In the genomic region with DNA sequence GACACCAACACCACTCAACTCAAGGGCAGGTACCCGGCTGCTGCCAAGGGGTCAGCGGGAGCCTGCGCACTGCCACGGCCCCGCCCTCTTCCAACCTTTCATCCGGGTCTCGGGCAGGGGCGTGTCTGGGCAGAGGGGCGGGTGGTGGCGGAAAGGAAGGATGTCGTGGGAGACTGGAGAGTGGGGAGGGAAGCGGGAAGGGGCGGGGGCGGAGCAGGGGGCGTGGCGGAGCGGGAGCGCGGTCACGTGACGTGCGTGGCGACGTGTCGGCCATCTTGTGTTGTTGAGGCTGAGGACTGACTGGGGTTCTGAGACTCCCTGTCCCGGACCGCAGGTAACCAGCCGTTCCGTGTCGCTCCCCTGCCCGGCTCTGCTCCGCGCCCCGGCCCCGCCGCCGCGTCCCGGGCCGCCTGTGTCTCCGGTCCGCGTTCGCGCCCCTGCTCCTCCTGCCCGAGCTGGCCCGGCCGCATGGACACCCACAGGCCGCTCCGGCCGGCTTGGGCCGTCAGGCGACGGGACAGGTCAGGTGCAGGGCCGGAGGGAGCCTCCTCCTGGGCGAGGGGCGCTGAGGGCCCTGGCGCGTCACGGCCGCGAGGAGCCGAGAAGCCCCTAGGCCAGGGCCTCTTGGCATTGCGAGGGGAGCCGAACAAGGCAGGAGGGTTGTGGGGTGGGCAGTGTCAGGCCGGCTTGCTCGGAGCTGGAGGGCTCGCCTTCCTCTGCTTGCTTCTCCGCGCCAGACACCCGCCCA, we compare ENCODE assay signal across 8 cellular contexts. TPM values are rescaled to one million over a fixed set of nuclear protein-coding genes. Genes with fewer than 3 reads are reported as not detected.
A peak's percentile ranks its signal among the peaks of the same experiment; 100 is the strongest.
DNase-seq lines count a peak whose midpoint lies in the region; ATAC-seq and TF ChIP-seq lines count a peak whose summit lies in the region.

Gene GIGYF2 (plus strand): TSS at position 273 of the 748 bp plus-strand sequence. CDS start 37,867 bp downstream, outside the sequence.

- peak within 1 kb of the TSS; percentile 93 to 98 for H3K27ac ChIP-seq in lung (ENCODE audit: low read depth in 1 of 2, low read length in 1 of 2)

- no peak for TF ChIP-seq CTCF in lung (IDR thresholded peaks at IDR 0.05; ENCODE audit: control extremely low read depth, extremely low read depth)

- DNase-seq in COLO668 (lab: John Stamatoyannopoulos, UW; ENCODE audit: unreplicated experiment) (peak; percentile 95), HT1080 (ENCODE audit: low read depth) (peak; percentile 96), NOMO-1 (lab: John Stamatoyannopoulos, UW; ENCODE audit: unreplicated experiment in 2 of 2) (peak; percentile 81 to 97), lung (ENCODE audit: low spot score) (peak; percentile 97)
- DNase-seq in activated CD8-positive, alpha-beta memory T cell treated with anti-CD3 and anti-CD28 coated beads for 24 hours = peak; percentile 97
- peak; percentile 85 for DNase-seq in effector CD4-positive, alpha-beta T cell
- peak; percentile 91 to 96 (median 91) for DNase-seq in stimulated activated CD4-positive, alpha-beta T cell treated with anti-CD3 and anti-CD28 coated beads, TNF-alpha, amount 100 ng/mL, for 24 hours (ENCODE audit: low read depth in 3 of 3)

- H3K4me1 ChIP-seq in lung (ENCODE audit: control insufficient read depth in 2 of 2, insufficient read depth in 2 of 2, low read length in 2 of 2) = peaks cover 0 to 14% of the 10 kb centered on the region in 2 donors

- ATAC-seq in GM21360 (IDR thresholded peaks at IDR 0.05; ENCODE audit: unreplicated experiment) (peak; percentile 79), lung (ENCODE audit: insufficient read depth, low FRiP score) (peak; percentile 97)

- H3K9me3 ChIP-seq in lung (ENCODE audit: control insufficient read depth in 2 of 2, insufficient read depth in 1 of 2, low read length in 1 of 2) = no peaks in the 10 kb centered on the region

- H3K4me3 ChIP-seq in lung = peak within 1 kb of the TSS; percentile 100

- no peaks in the 10 kb centered on the region for H3K27me3 ChIP-seq in lung (ENCODE audit: control insufficient read depth, insufficient read depth)

- H3K36me3 ChIP-seq in lung (ENCODE audit: control insufficient read depth in 2 of 2, insufficient read depth in 2 of 2, low read length in 2 of 2) = no peaks in the 10 kb centered on the region

- WGBS in lung, 2 donors = 0 to 1% methylated on average over 61 to 71 of the region's 71 CpGs

RNA-seq across cellular contexts. Expression of gene GIGYF2, which starts in this region (rescaled TPM):
- 38.6 and 49.2 TPM in 2 replicates for total RNA-seq in HT1080 (2014; rRNA removed; shearing (Covaris generic))
- polyA plus RNA-seq in HT1080 (2015; cell fraction: cytosol; rRNA removed) = 17.6 and 26.2 TPM in 2 replicates
- 93.3 and 104 TPM in 2 replicates for polyA plus RNA-seq in HT1080 (2015; cell fraction: nucleus; rRNA removed)
- 100 to 1,000 TPM in 1 of 2 donors, 10 to 100 TPM in 1; 55.6 to 145 TPM for total RNA-seq in lung
- polyA plus RNA-seq in lung = 10 to 100 TPM; 15.9 to 19.0 TPM

Comparison
In these comparisons a context has a peak if more than half of its experiments do, and no peak if none do; other contexts are left out.
1. Peak in every context shown above with its lines: DNase-seq, ATAC-seq, H3K4me3 ChIP-seq and H3K27ac ChIP-seq.